In the genomic region with DNA sequence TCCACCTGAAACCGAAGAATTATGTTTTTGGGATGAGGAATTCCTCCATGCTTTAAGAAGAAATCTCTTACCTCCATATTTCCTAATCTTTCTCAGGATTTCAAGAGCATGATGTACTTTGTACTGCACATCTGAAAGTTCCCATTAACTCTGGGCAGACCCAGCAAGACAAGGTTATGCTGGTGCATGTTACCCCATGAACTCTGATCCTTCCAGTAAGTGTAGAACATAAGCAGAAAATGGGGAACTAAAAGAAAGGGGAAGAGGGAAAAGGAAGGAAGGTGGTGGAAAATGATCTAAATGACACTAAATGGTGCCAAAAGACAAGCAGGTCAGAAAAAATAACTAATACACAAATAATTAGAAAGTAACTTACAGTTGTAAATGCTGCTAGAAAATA, we compare ENCODE assay signal across 1 cellular context.
TF ChIP-seq lines count a peak whose summit lies in the region.

No MANE protein-coding gene starts in this region.

TF ChIP-seq in K562, 482 proteins besides CTCF, POLR2A, EP300 and RAD21 (continued from another document):
- TF ChIP-seq, protein P1, sequence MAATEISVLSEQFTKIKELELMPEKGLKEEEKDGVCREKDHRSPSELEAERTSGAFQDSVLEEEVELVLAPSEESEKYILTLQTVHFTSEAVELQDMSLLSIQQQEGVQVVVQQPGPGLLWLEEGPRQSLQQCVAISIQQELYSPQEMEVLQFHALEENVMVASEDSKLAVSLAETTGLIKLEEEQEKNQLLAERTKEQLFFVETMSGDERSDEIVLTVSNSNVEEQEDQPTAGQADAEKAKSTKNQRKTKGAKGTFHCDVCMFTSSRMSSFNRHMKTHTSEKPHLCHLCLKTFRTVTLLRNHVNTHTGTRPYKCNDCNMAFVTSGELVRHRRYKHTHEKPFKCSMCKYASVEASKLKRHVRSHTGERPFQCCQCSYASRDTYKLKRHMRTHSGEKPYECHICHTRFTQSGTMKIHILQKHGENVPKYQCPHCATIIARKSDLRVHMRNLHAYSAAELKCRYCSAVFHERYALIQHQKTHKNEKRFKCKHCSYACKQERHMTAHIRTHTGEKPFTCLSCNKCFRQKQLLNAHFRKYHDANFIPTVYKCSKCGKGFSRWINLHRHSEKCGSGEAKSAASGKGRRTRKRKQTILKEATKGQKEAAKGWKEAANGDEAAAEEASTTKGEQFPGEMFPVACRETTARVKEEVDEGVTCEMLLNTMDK (IDR thresholded peaks at IDR 0.05; ENCODE audit: borderline replicate concordance, insufficient read depth, low read depth, low read length, poor library complexity, severe bottlenecking) = no peak
- TF ChIP-seq LEF1 (IDR thresholded peaks at IDR 0.05) = no peak
- TF ChIP-seq ESRRB (CRISPR knock-in tag; IDR thresholded peaks at IDR 0.05; ENCODE audit: borderline replicate concordance) = no peak
- no peak for TF ChIP-seq SMARCE1 (IDR thresholded peaks at IDR 0.05)
- no peak for TF ChIP-seq SNIP1 (IDR thresholded peaks at IDR 0.05; ENCODE audit: low read depth)
- no peak for TF ChIP-seq HNRNPLL (IDR thresholded peaks at IDR 0.05; ENCODE audit: low read depth, low read length, poor library complexity, severe bottlenecking)
